8 cellular contexts compared by ENCODE assay signal in the genomic region with DNA sequence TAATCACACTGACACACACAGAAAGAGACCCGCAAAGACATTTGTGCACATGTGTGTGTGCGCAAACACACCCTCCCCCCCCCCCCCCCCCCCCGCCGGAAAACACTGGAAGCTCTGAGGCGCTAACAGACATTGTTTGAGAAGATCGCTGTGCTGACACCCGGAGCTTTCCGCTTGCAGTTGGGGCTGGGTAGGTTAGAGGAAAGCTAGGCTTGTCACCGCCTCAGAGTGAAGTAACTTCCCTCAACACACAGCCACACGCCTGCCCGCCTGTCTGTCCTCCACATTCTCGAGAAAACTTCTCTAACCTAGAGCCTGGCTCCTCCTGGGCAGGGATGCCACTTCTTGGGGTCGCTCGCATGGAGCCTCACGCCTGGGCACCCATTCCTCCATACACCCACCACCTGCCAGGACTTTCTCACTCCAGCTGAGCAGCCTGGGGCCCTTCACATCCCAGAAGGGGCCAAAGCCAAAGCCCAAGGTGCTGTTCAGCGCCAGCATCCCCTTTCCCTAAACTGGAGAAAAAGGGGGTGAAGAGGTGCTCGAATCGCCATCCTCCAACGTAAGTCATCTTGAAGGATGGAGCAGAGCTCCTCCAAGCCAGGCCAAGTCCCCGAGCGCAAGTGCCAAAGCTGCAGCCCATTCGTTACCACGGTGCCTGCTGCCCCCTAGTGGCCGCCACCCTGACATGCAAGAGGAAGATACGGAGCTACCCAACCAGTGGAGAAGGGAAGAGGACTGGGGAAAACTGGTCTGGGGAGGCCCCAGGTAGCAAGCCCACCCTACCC.
A peak's percentile ranks its signal among the peaks of the same experiment; 100 is the strongest.
DNase-seq lines count a peak whose midpoint lies in the region; ATAC-seq and TF ChIP-seq lines count a peak whose summit lies in the region.

No MANE protein-coding gene starts in this region.

- no peaks in the 10 kb centered on the region for H3K9me3 Mint-ChIP-seq in endothelial cell (ENCODE audit: unreplicated experiment)

- ATAC-seq in HG02610 (IDR thresholded peaks at IDR 0.05; ENCODE audit: unreplicated experiment) = no peak

- H3K4me1 Mint-ChIP-seq in endothelial cell (ENCODE audit: unreplicated experiment) = no peaks in the 10 kb centered on the region

- H3K27me3 Mint-ChIP-seq in endothelial cell (ENCODE audit: unreplicated experiment) = peaks cover 7% of the 10 kb centered on the region

- H3K27ac Mint-ChIP-seq in endothelial cell (ENCODE audit: unreplicated experiment) = no peak overlapping the region

- TF ChIP-seq CTCF in endothelial cell (IDR thresholded peaks at IDR 0.05; ENCODE audit: unreplicated experiment) = peak; percentile 96

- peaks cover 20% of the 10 kb centered on the region for H3K36me3 Mint-ChIP-seq in endothelial cell (ENCODE audit: low read depth, unreplicated experiment)

- DNase-seq in AML-193 (lab: John Stamatoyannopoulos, UW) (peak; percentile 53 to 59), H4 (ENCODE audit: low spot score) (peak; percentile 45), NOMO-1 treated with dmso at 0.1 percent for 144 hours (lab: John Stamatoyannopoulos, UW; ENCODE audit: unreplicated experiment) (peak; percentile 8), endothelial cell (ENCODE audit: low spot score) (peak; percentile 84), midbrain (lab: John Stamatoyannopoulos, UW) (peak; percentile 57)
- DNase-seq in activated CD8-positive, alpha-beta memory T cell treated with anti-CD3 and anti-CD28 coated beads, Interleukin-2, amount 50 U/mL, for 1 hour (ENCODE audit: extremely low read depth) = peak; percentile 34
- DNase-seq in stimulated activated CD8-positive, alpha-beta memory T cell treated with anti-CD3 and anti-CD28 coated beads, Interleukin-4, amount 100 ng/mL, for 48 hours = peak; percentile 90

- no peak overlapping the region for H3K4me3 Mint-ChIP-seq in endothelial cell (ENCODE audit: unreplicated experiment)

Comparison
In these comparisons a context has a peak if more than half of its experiments do, and no peak if none do; other contexts are left out.
1. DNase-seq: peak in every context shown above with its lines; median percentile 90 in stimulated activated CD8-positive, alpha-beta memory T cell treated with anti-CD3 and anti-CD28 coated beads, Interleukin-4, amount 100 ng/mL, for 48 hours; 84 in endothelial cell; 57 in midbrain; 56 in AML-193; 45 in H4; 34 in activated CD8-positive, alpha-beta memory T cell treated with anti-CD3 and anti-CD28 coated beads, Interleukin-2, amount 50 U/mL, for 1 hour; 8 in NOMO-1 treated with dmso at 0.1 percent for 144 hours.